ENCODE assay signal across 10 cellular contexts in genomic region chr5:53262348-53262970, GRCh38.
DNase-seq lines count a peak whose midpoint lies in the region; ATAC-seq, FAIRE-seq and TF ChIP-seq lines count a peak whose summit lies in the region.
"Had no signal": no experiment of that assay in that cellular context is flagged by ENCODE, and none has a peak within 500 bp of the region (broad histone marks: within the 10 kb centered on the region; RNA-seq: fewer than 3 reads in every experiment).

No MANE protein-coding gene starts in this region.

- H3K79me2 ChIP-seq in Loucy (ENCODE audit: insufficient read depth, low read length) = no peaks in the 10 kb centered on the region

- no peaks in the 10 kb centered on the region for H3F3A ChIP-seq in Loucy (ENCODE audit: low read depth)

- no peaks in the 10 kb centered on the region for H3K4me1 Mint-ChIP-seq in nephron progenitor cell

- no peak for ATAC-seq in GM18517 (IDR thresholded peaks at IDR 0.05; ENCODE audit: unreplicated experiment)
- ATAC-seq: activated naive CD4-positive, alpha-beta T cell treated with anti-CD3 and anti-CD28 coated beads, Interleukin-2, amount 50 U/mL, for 72 hours had no signal

- H3K27me3 Mint-ChIP-seq in nephron progenitor cell (ENCODE audit: low read depth, poor library complexity) = no peaks in the 10 kb centered on the region

- H3K9me3 ChIP-seq in Loucy (ENCODE audit: insufficient read depth, low read depth, low read length) (no peaks in the 10 kb centered on the region), kidney (ENCODE audit: control insufficient read depth in 1 of 2, low read length in 2 of 2) (peaks cover 0 to 2% of the 10 kb centered on the region in 2 donors)

- intact Hi-C loops in kidney (cut with DNase I) = no loop called here

- no peaks in the 10 kb centered on the region for H3K4me1 ChIP-seq in Loucy (ENCODE audit: insufficient read depth, low read length, poor library complexity, severe bottlenecking)
- no peaks in the 10 kb centered on the region for H3K4me1 ChIP-seq in kidney (ENCODE audit: control insufficient read depth in 1 of 2, insufficient read depth in 1 of 2, low read depth in 1 of 2, low read length in 2 of 2)

- no peaks in the 10 kb centered on the region for H3K9me2 ChIP-seq in Loucy (replicated peaks; ENCODE audit: low read depth, low read length)

- no peaks in the 10 kb centered on the region for H3K36me3 Mint-ChIP-seq in nephron progenitor cell (ENCODE audit: low read depth)

- TF ChIP-seq CTCF in Loucy (conservative IDR thresholded peaks at IDR 0.05; ENCODE audit: low read length) (peak; percentile 63), nephron progenitor cell (IDR thresholded peaks at IDR 0.05) (peak; percentile 44), kidney (IDR thresholded peaks at IDR 0.05; ENCODE audit: borderline replicate concordance, extremely low read depth, insufficient read depth) (no peak)

- peaks cover 7% of the 10 kb centered on the region for H3K9me3 Mint-ChIP-seq in nephron progenitor cell
- H3K9me3 Mint-ChIP-seq: activated naive CD4-positive, alpha-beta T cell treated with anti-CD3 and anti-CD28 coated beads, Interleukin-2, amount 50 U/mL, for 72 hours had no signal

- peak; percentile 35 for DNase-seq in GM04504 (ENCODE audit: low read depth)
- peak; percentile 79 for DNase-seq in dermis blood vessel endothelial cell
- peak; percentile 13 for DNase-seq in nephron progenitor cell
- DNase-seq in kidney = no peak
- no peak for DNase-seq in NCI-H2107 treated with DMSO at 0.1 percent for 48 hours (lab: John Stamatoyannopoulos, UW; ENCODE audit: unreplicated experiment)
- DNase-seq in NCI-H82 treated with DMSO at 0.1 percent for 48 hours (lab: John Stamatoyannopoulos, UW; ENCODE audit: unreplicated experiment) = no peak
- DNase-seq: NCI-H524 treated with DMSO at 0.1 percent for 48 hours had no signal

- H3K4me3 Mint-ChIP-seq in nephron progenitor cell = no peak overlapping the region

- H3K27ac ChIP-seq in kidney (ENCODE audit: low read depth in 2 of 2, low read length in 2 of 2) = no peak overlapping the region

- FAIRE-seq in kidney (lab: Jason Lieb, UNC) = no peak

- H3K9ac ChIP-seq in Loucy (ENCODE audit: low read depth, low read length, poor library complexity, severe bottlenecking) (no peak overlapping the region), kidney (ENCODE audit: low read length in 2 of 2) (no peak overlapping the region)

- H3K36me3 ChIP-seq in Loucy (ENCODE audit: insufficient read depth, low read length) = no peaks in the 10 kb centered on the region
- H3K36me3 ChIP-seq in kidney (ENCODE audit: control insufficient read depth in 1 of 2, insufficient read depth in 2 of 2, low read length in 2 of 2) = no peaks in the 10 kb centered on the region

- H3K27ac Mint-ChIP-seq in nephron progenitor cell = no peak overlapping the region
- H3K27ac Mint-ChIP-seq: activated naive CD4-positive, alpha-beta T cell treated with anti-CD3 and anti-CD28 coated beads, Interleukin-2, amount 50 U/mL, for 72 hours had no signal

- no peak overlapping the region for H3K4me2 ChIP-seq in Loucy (ENCODE audit: low read depth, low read length, poor library complexity, severe bottlenecking)

- no peaks in the 10 kb centered on the region for H4K20me1 ChIP-seq in Loucy (ENCODE audit: insufficient read depth, low read length, poor library complexity, severe bottlenecking)

- H3K4me3 ChIP-seq in Loucy (ENCODE audit: low read length, poor library complexity, severe bottlenecking) = no peak overlapping the region
- H3K4me3 ChIP-seq in kidney (ENCODE audit: low read length in 2 of 2) = no peak overlapping the region

- H2AFZ ChIP-seq in Loucy (ENCODE audit: low read length) = no peak overlapping the region

- H3K27me3 ChIP-seq in Loucy (ENCODE audit: insufficient read depth, low read length, poor library complexity, severe bottlenecking) = no peaks in the 10 kb centered on the region

Comparison
In these comparisons a context has a peak if more than half of its experiments do, and no peak if none do; other contexts are left out.
1. DNase-seq: peak in GM04504 (single experiment), dermis blood vessel endothelial cell (single experiment) and nephron progenitor cell (single experiment); none in kidney (single experiment), NCI-H2107 treated with DMSO at 0.1 percent for 48 hours (single experiment) and NCI-H82 treated with DMSO at 0.1 percent for 48 hours (single experiment).